Comparison of ENCODE assay signal across 19 cellular contexts in the genomic region with DNA sequence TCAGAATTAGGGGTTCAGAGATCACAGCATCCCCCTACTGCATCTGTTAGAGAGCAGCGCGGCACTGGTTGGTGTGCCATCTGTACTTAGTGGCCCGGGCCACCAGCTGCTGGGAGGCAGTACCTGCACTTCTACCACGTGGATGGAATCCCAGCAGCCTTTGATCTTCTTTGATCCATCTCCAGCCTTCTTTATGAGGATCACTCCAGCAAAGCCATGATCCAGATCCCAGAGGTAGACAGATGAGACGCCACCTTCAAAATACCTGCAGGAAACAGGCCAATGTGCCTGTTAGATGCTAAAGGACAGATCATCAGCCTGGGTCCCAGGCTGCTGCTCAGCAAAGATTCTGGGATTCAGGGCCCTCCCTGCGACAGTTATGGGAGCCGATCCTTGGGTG.
"Had no signal": no experiment of that assay in that cellular context is flagged by ENCODE, and none has a peak within 500 bp of the region (broad histone marks: within the 10 kb centered on the region; RNA-seq: fewer than 3 reads in every experiment).

No MANE protein-coding gene starts in this region.

- H3K36me3 ChIP-seq: uterus had no signal

- H3K9me3 Mint-ChIP-seq: effector memory CD8-positive, alpha-beta T cell; naive B cell; nephron progenitor cell had no signal

- H3K4me3 ChIP-seq: esophagus muscularis mucosa, gastrocnemius medialis, heart right ventricle, spleen, upper lobe of left lung, uterus had no signal

- H3K27me3 ChIP-seq: esophagus muscularis mucosa, gastrocnemius medialis, heart right ventricle, neutrophil, spleen, upper lobe of left lung, uterus had no signal

- H3K9me3 ChIP-seq: esophagus muscularis mucosa, gastrocnemius medialis, heart right ventricle, neutrophil, spleen, upper lobe of left lung, uterus had no signal

- H3K27ac ChIP-seq: epithelial cell of prostate, esophagus muscularis mucosa, gastrocnemius medialis, heart right ventricle, neutrophil, spleen, upper lobe of left lung, uterus had no signal

- H3K4me3 Mint-ChIP-seq: effector memory CD8-positive, alpha-beta T cell; naive B cell; nephron progenitor cell had no signal

- H3K27me3 Mint-ChIP-seq: effector memory CD8-positive, alpha-beta T cell; naive B cell had no signal

- DNase-seq: effector memory CD8-positive, alpha-beta T cell; gastrocnemius medialis; heart right ventricle; hypothalamus; kidney glomerular epithelial cell; mesendoderm; naive B cell; nephron progenitor cell; spleen; stimulated activated CD4-positive, alpha-beta T cell treated with anti-CD3 and anti-CD28 coated beads, Interleukin-15, amount 100 ng/mL, for 24 hours; stimulated activated CD4-positive, alpha-beta T cell treated with anti-CD3 and anti-CD28 coated beads, Interleukin-1b, Interleukin-23, amount 100 ng/mL, for 48 hours; stimulated activated CD4-positive, alpha-beta T cell treated with anti-CD3 and anti-CD28 coated beads, Interleukin-4, amount 100 ng/mL, for 4 hours; stimulated activated naive CD4-positive, alpha-beta T cell treated with Interleukin-2 at 50 U/mL for 16 hours; upper lobe of left lung; uterus had no signal

- H3K27ac Mint-ChIP-seq: nephron progenitor cell had no signal

- ATAC-seq: effector memory CD8-positive, alpha-beta T cell; gastrocnemius medialis; heart right ventricle; sciatic nerve had no signal
